ENCODE assay signal across 7 cellular contexts in genomic region chr7:55641811-55642210, GRCh38.
DNase-seq lines count a peak whose midpoint lies in the region; ATAC-seq, FAIRE-seq and TF ChIP-seq lines count a peak whose summit lies in the region.

No MANE protein-coding gene starts in this region.

- FAIRE-seq in kidney (lab: Jason Lieb, UNC) = no peak

- H3K36me3 ChIP-seq in kidney (ENCODE audit: control insufficient read depth in 1 of 2, insufficient read depth in 2 of 2, low read length in 2 of 2) = no peaks in the 10 kb centered on the region

- ATAC-seq in GM18861 (IDR thresholded peaks at IDR 0.05; ENCODE audit: unreplicated experiment) (peak; percentile 85), GM21619 (IDR thresholded peaks at IDR 0.05; ENCODE audit: unreplicated experiment) (peak; percentile 89), HG03558 (IDR thresholded peaks at IDR 0.05; ENCODE audit: extremely low read depth, unreplicated experiment) (peak; percentile 77)

- intact Hi-C loops in kidney (cut with DNase I) = loop anchor here (10.0 kb wide), 1 partner anchor 353 kb away; no protein-coding TSS in a partner anchor

- H3K27ac ChIP-seq in kidney (ENCODE audit: low read depth in 2 of 2, low read length in 2 of 2) = no peak overlapping the region

- TF ChIP-seq CTCF in kidney (IDR thresholded peaks at IDR 0.05; ENCODE audit: borderline replicate concordance, extremely low read depth, insufficient read depth) = no peak

- H3K4me3 ChIP-seq in kidney (ENCODE audit: low read length in 2 of 2) = no peak overlapping the region

- peak; percentile 6 for DNase-seq in iris pigment epithelial cell (ENCODE audit: low read depth)
- no peak for DNase-seq in GM19238 (ENCODE audit: insufficient read length, low spot score)
- no peak for DNase-seq in activated effector memory CD4-positive, alpha-beta T cell treated with anti-CD3 and anti-CD28 coated beads, Interleukin-2, amount 50 U/mL, for 16 hours
- no peak for DNase-seq in kidney

- H3K9me3 ChIP-seq in kidney (ENCODE audit: control insufficient read depth in 1 of 2, low read length in 2 of 2) = peaks cover 0 to 4% of the 10 kb centered on the region in 2 donors

- no peaks in the 10 kb centered on the region for H3K4me1 ChIP-seq in kidney (ENCODE audit: control insufficient read depth in 1 of 2, insufficient read depth in 1 of 2, low read depth in 1 of 2, low read length in 2 of 2)

- no peak overlapping the region for H3K9ac ChIP-seq in kidney (ENCODE audit: low read length in 2 of 2)
